Comparison of ENCODE assay signal across 1 cellular context in the genomic region with DNA sequence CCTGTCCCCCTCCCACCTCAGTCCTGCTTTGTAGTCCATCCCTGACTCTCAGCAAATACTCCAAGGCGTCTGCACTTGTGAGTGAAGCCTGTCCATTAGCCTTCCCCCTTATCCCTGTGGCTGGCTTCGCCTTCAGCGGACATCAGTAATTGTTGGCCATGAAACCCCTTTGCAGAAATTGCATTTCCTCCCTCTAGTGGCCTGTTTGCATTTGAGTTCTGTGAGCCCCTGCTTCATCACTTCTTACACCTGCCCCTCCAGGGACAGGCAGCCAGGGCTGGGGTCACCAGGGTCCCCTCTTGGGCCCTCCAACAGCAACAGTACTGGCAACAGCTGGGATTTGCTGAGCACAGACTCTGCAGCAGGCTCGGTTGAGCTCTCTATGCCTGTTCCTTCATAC.
TF ChIP-seq lines count a peak whose summit lies in the region.

No MANE protein-coding gene starts in this region.

TF ChIP-seq in HepG2, 621 proteins besides CTCF, POLR2A, EP300 and RAD21:
- TF ChIP-seq ZNF766 (CRISPR knock-in tag; IDR thresholded peaks at IDR 0.05; ENCODE audit: borderline replicate concordance) (no peak), JUND (CRISPR knock-in tag; IDR thresholded peaks at IDR 0.05) (no peak), STAG1 (CRISPR knock-in tag; IDR thresholded peaks at IDR 0.05) (0 out of 2 replicates have a peak, but pooled peaks have one; percentile 27), ATRX (CRISPR knock-in tag; IDR thresholded peaks at IDR 0.05; ENCODE audit: borderline replicate concordance) (no peak)
